In the genomic region with DNA sequence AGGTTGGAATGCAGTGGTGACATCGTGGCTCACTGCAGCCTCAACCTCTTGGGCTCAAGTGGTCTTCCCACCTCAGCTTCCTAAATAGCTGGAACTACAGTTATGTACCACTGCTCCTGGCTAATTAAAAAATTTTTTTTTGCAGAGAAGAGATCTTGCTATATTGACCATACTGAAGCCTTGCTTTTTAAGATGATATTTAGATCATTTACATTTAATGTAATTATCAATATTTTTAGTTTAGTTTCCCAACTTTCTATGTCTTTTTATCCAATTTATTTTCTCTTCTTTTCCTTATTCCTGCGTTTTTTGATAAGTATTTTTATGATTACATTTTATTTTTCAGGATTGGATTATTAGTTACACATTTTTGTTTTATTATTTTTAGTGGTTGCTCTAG, we compare ENCODE assay signal across 36 cellular contexts.
DNase-seq lines count a peak whose midpoint lies in the region; ATAC-seq, FAIRE-seq and TF ChIP-seq lines count a peak whose summit lies in the region.
"Had no signal": no experiment of that assay in that cellular context is flagged by ENCODE, and none has a peak within 500 bp of the region (broad histone marks: within the 10 kb centered on the region; RNA-seq: fewer than 3 reads in every experiment).

No MANE protein-coding gene starts in this region.

- POLR2A ChIA-PET in WTC11 (lab: Charles Lee) (no interaction called here), K562 (lab: Yijun Ruan, JAX) (interaction anchor here (0.6 kb wide), 1 partner anchor 102 kb away, joined by 3 read pairs; no protein-coding TSS in a partner anchor)

- no peaks in the 10 kb centered on the region; the same call in 1 of the 2 replicates for H3K36me3 Mint-ChIP-seq in WTC11
- H3K36me3 Mint-ChIP-seq: CD14-positive monocyte; CD4-positive, alpha-beta memory T cell; CD4-positive, CD25-positive, alpha-beta regulatory T cell; CD8-positive, alpha-beta memory T cell; CD8-positive, alpha-beta T cell had no signal

- H3K36me3 ChIP-seq in K562 (ENCODE audit: control insufficient read depth, insufficient read depth, low read length) (no peaks in the 10 kb centered on the region), small intestine (ENCODE audit: control insufficient read depth in 2 of 2, insufficient read depth in 2 of 2, low read length in 2 of 2) (no peaks in the 10 kb centered on the region)
- H3K36me3 ChIP-seq: BE2C had no signal

- H3K27ac Mint-ChIP-seq in WTC11 = no peak overlapping the region
- H3K27ac Mint-ChIP-seq: B cell; CD14-positive monocyte; CD4-positive, alpha-beta T cell; CD4-positive, CD25-positive, alpha-beta regulatory T cell; CD8-positive, alpha-beta memory T cell; CD8-positive, alpha-beta T cell had no signal

- no peak overlapping the region for H3K9ac ChIP-seq in K562 (ENCODE audit: insufficient read depth in 1 of 2, low read depth in 2 of 2, low read length in 2 of 2)
- H3K9ac ChIP-seq: BLaER1; BLaER1 treated with 17β-estradiol and CSF1 and Interleukin-3, amounts not matched to agents 10 nM and 100 nM had no signal

- no peak overlapping the region for H2AFZ ChIP-seq in K562 (ENCODE audit: low read depth, low read length)

- intact Hi-C loops in K562 (cut with micrococcal nuclease) = no loop called here

- no peak overlapping the region for H3K4me3 Mint-ChIP-seq in WTC11
- H3K4me3 Mint-ChIP-seq: B cell; CD14-positive monocyte; CD4-positive, alpha-beta memory T cell; CD4-positive, alpha-beta T cell; CD4-positive, CD25-positive, alpha-beta regulatory T cell; CD8-positive, alpha-beta memory T cell; CD8-positive, alpha-beta T cell had no signal

- CTCF ChIA-PET in WTC11 (lab: Charles Lee) = no interaction called here
- CTCF ChIA-PET in K562 (lab: Yijun Ruan, JAX; ENCODE audit: low intra/inter-chr PET ratio) = no interaction called here

- WGBS in K562 (ENCODE audit: insufficient coverage, low coverage, missing lambda C conversion rate) = 0% methylated on average over 2 of the region's 2 CpGs
- WGBS in small intestine, 3 donors = 28 to 52% (median 42%) methylated on average over 2 of the region's 2 CpGs

- TF ChIP-seq EP300 in K562 (IDR thresholded peaks at IDR 0.05; ENCODE audit: low read length) = no peak

- TF ChIP-seq CTCF in WTC11 (IDR thresholded peaks at IDR 0.05) (no peak), K562 (IDR thresholded peaks at IDR 0.05 in 2 of 3, conservative IDR thresholded peaks at IDR 0.05 in 1 of 3; ENCODE audit: insufficient read depth in 2 of 3, low read depth in 1 of 3, low read length in 3 of 3) (no peak)

- TF ChIP-seq RAD21 in K562 (CRISPR knock-in tag; conservative IDR thresholded peaks at IDR 0.05 in 1 of 2, IDR thresholded peaks at IDR 0.05 in 1 of 2) = no peak

- H3K9me3 Mint-ChIP-seq in WTC11 = peaks cover 32% of the 10 kb centered on the region
- H3K9me3 Mint-ChIP-seq: CD4-positive, alpha-beta T cell had no signal

- H3K27me3 Mint-ChIP-seq in WTC11 (ENCODE audit: low read depth) = peaks cover 5% of the 10 kb centered on the region

- H3K9me1 ChIP-seq in K562 (ENCODE audit: control insufficient read depth, insufficient read depth, low read length) = no peaks in the 10 kb centered on the region

- TF ChIP-seq POLR2A in K562 (conservative IDR thresholded peaks at IDR 0.05) = no peak

- H3K79me2 ChIP-seq in K562 (ENCODE audit: control insufficient read depth, insufficient read depth, low read length) = no peaks in the 10 kb centered on the region

- ATAC-seq in WTC11 (no peak), K562 (no peak)
- ATAC-seq: A549; CD8-positive, alpha-beta T cell had no signal

- no peak overlapping the region for H3K4me3 ChIP-seq in K562
- no peak overlapping the region for H3K4me3 ChIP-seq in small intestine (ENCODE audit: low read depth in 1 of 2, low read length in 2 of 2)
- H3K4me3 ChIP-seq: A549; BLaER1; BLaER1 treated with 17β-estradiol and CSF1 and Interleukin-3, amounts not matched to agents 10 nM and 100 nM had no signal

- H3K27ac ChIP-seq in K562 (ENCODE audit: extremely low read depth, low read depth, low read length) (no peak overlapping the region), small intestine (ENCODE audit: low read depth in 1 of 2, low read length in 1 of 2) (no peak overlapping the region)
- H3K27ac ChIP-seq: 22Rv1; A549; BLaER1; BLaER1 treated with 17β-estradiol and CSF1 and Interleukin-3, amounts not matched to agents 10 nM and 100 nM; C4-2B had no signal

- H3K27me3 ChIP-seq in K562 (ENCODE audit: control insufficient read depth in 2 of 2, insufficient read depth in 2 of 2, low read length in 2 of 2) (no peaks in the 10 kb centered on the region), small intestine (ENCODE audit: control insufficient read depth in 2 of 2, insufficient read depth in 2 of 2, low read length in 2 of 2) (no peaks in the 10 kb centered on the region)
- H3K27me3 ChIP-seq: BE2C; BLaER1; BLaER1 treated with 17β-estradiol and CSF1 and Interleukin-3, amounts not matched to agents 10 nM and 100 nM had no signal

- no peak overlapping the region for H3K4me2 ChIP-seq in K562 (ENCODE audit: insufficient read depth, low read length)
- H3K4me2 ChIP-seq: A549; BLaER1; BLaER1 treated with 17β-estradiol and CSF1 and Interleukin-3, amounts not matched to agents 10 nM and 100 nM had no signal

- H3K4me1 Mint-ChIP-seq in WTC11 = no peaks in the 10 kb centered on the region
- H3K4me1 Mint-ChIP-seq: B cell; CD14-positive monocyte; CD4-positive, alpha-beta memory T cell; CD8-positive, alpha-beta memory T cell had no signal

- no TSS peak for BruUV-seq in K562 (replicated peaks; lab: Mats Ljungman, UMichigan)

- DNase-seq in RCC 7860 (ENCODE audit: low spot score) (no peak), WTC11 (ENCODE audit: low spot score) (no peak), K562 (ENCODE audit: extremely low read depth in 1 of 4, low spot score in 3 of 4) (no peak), small intestine (no peak), HCEC 1CT (no peak), kidney tubule cell (ENCODE audit: low spot score) (no peak), NCI-H526 treated with DMSO at 0.1 percent for 48 hours (lab: John Stamatoyannopoulos, UW) (no peak), DMS 273 (lab: John Stamatoyannopoulos, UW; ENCODE audit: unreplicated experiment) (no peak)
- DNase-seq: 8988T; ACHN; AML-193; BE2C; C1 segment of cervical spinal cord; Caco-2; Calu3; CD4-positive, alpha-beta memory T cell; CD4-positive, alpha-beta T cell; CD4-positive, CD25-positive, alpha-beta regulatory T cell; CD8-positive, alpha-beta memory T cell; CD8-positive, alpha-beta T cell; COR-L47; DMS 273 treated with DMSO at 0.1 percent for 48 hours; DMS153; DMS53; DMS79; DMS79 treated with DMSO at 0.1 percent for 48 hours; DND-41; EL had no signal

- H4K20me1 ChIP-seq in K562 (replicated peaks; ENCODE audit: control insufficient read depth, insufficient read depth, low read length) = no peaks in the 10 kb centered on the region
- H4K20me1 ChIP-seq: BLaER1; BLaER1 treated with 17β-estradiol and CSF1 and Interleukin-3, amounts not matched to agents 10 nM and 100 nM had no signal

- H3K9me3 ChIP-seq in K562 (replicated peaks; ENCODE audit: control insufficient read depth, insufficient read depth, low read depth, low read length) = no peaks in the 10 kb centered on the region
- no peaks in the 10 kb centered on the region for H3K9me3 ChIP-seq in small intestine (ENCODE audit: control insufficient read depth, low read depth)
- H3K9me3 ChIP-seq: BE2C, Caco-2 had no signal

- peak; percentile 23 for FAIRE-seq in RCC 7860 (lab: Jason Lieb, UNC)
- no peak for FAIRE-seq in K562 (lab: Jason Lieb, UNC)
- peak; percentile 15 for FAIRE-seq in small intestine (lab: Jason Lieb, UNC)
- FAIRE-seq: A549, D721Med had no signal

- no peaks in the 10 kb centered on the region for H3K4me1 ChIP-seq in K562 (replicated peaks in 1 of 2; ENCODE audit: control insufficient read depth in 2 of 2, insufficient read depth in 2 of 2, low read length in 2 of 2)
- no peaks in the 10 kb centered on the region for H3K4me1 ChIP-seq in small intestine (ENCODE audit: control insufficient read depth in 2 of 2, insufficient read depth in 1 of 2, low read depth in 1 of 2, low read length in 1 of 2)
- H3K4me1 ChIP-seq: A549; BE2C; BLaER1; BLaER1 treated with 17β-estradiol and CSF1 and Interleukin-3, amounts not matched to agents 10 nM and 100 nM; Caco-2 had no signal

- in situ Hi-C loops in K562 (cut with MboI) = loop anchor here (25.0 kb wide), 1 partner anchor 573 kb away; no protein-coding TSS in a partner anchor

TF ChIP-seq in WTC11, 78 proteins besides CTCF, POLR2A, EP300 and RAD21:
- 0 out of 2 replicates have a peak, but pooled peaks have one; percentile 39 for TF ChIP-seq GTF2I (CRISPR knock-in tag; conservative IDR thresholded peaks at IDR 0.05)
- TF ChIP-seq RORB (CRISPR knock-in tag; IDR thresholded peaks at IDR 0.05) = no peak
TF ChIP-seq in WTC11: peak in this region for 1.

TF ChIP-seq in K562, 482 proteins besides CTCF, POLR2A, EP300 and RAD21:
- TF ChIP-seq RBM25 (IDR thresholded peaks at IDR 0.05; ENCODE audit: low read depth, low read length, severe bottlenecking) (peak; percentile 30), ZNF507 (tag; conservative IDR thresholded peaks at IDR 0.05) (peak; percentile 97), FOS (IDR thresholded peaks at IDR 0.05; ENCODE audit: extremely low read depth, insufficient read length) (no peak)
